ENCODE assay signal across 8 cellular contexts in the genomic region with DNA sequence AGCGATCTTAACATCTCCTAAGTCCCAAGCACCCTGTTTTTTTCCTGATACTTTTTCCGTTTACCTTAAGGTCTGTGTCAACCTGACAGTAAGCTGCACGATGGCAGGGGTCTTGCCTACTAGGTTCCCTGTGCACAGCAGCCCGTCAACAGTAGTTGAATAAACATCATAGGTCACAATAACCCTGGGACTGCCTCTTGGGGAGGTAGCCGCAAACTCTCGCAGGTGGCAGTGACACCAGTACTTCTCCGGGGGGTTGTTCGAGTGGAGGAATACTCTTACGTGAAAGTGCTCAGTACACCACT. TPM values are rescaled to one million over a fixed set of nuclear protein-coding genes. Genes with fewer than 3 reads are reported as not detected.
A peak's percentile ranks its signal among the peaks of the same experiment; 100 is the strongest.
DNase-seq lines count a peak whose midpoint lies in the region; ATAC-seq, FAIRE-seq and TF ChIP-seq lines count a peak whose summit lies in the region.

No MANE protein-coding gene starts in this region.

- no peak for TF ChIP-seq EP300 in tibial nerve (IDR thresholded peaks at IDR 0.05)

- 0 to 1% (median 1%) methylated on average over 9 of the region's 9 CpGs for WGBS in adipose tissue, 3 donors
- WGBS in tibial nerve, 2 donors, result 0 to 1% methylated on average over 9 of the region's 9 CpGs

- H3K27ac ChIP-seq in ACC112 (ENCODE audit: low read depth, low read length) (peak overlapping the region; percentile 76; the same call in 1 of the 2 replicates), adipose tissue (ENCODE audit: low read depth, low read length) (peak overlapping the region; percentile 63), left lung (peak overlapping the region; percentile 97 to 99), tibial nerve (peak overlapping the region; percentile 89 to 96 (median 94))

- no peak for DNase-seq in GM19239 (ENCODE audit: insufficient read length, low spot score)
- DNase-seq in left lung, result no peak
- no peak for DNase-seq in tibial nerve (ENCODE audit: low spot score in 2 of 2)
- DNase-seq in NCI-H226, result no peak
- no peak for DNase-seq in DMS114 treated with DMSO at 0.1 percent for 48 hours (lab: John Stamatoyannopoulos, UW; ENCODE audit: unreplicated experiment)

- peak; percentile 11 for FAIRE-seq in GM19239 (lab: Jason Lieb, UNC)

- H3K4me1 ChIP-seq in ACC112 (ENCODE audit: control insufficient read depth, insufficient read depth, low read length, unreplicated experiment) (peaks cover 16% of the 10 kb centered on the region), left lung (peaks cover 27 to 46% of the 10 kb centered on the region in 2 donors), tibial nerve (peaks cover 0 to 44% (median 21%) of the 10 kb centered on the region in 4 donors)

- TF ChIP-seq POLR2A in tibial nerve (IDR thresholded peaks at IDR 0.05), result no peak

- no peaks in the 10 kb centered on the region for H3K9me3 ChIP-seq in left lung
- H3K9me3 ChIP-seq in tibial nerve, result no peaks in the 10 kb centered on the region

- no peaks in the 10 kb centered on the region for H3K27me3 ChIP-seq in ACC112 (ENCODE audit: insufficient read depth, low read length)
- H3K27me3 ChIP-seq in left lung, result no peaks in the 10 kb centered on the region
- H3K27me3 ChIP-seq in tibial nerve, result no peaks in the 10 kb centered on the region

- H3K79me2 ChIP-seq in ACC112 (ENCODE audit: control insufficient read depth, insufficient read depth, low read length, unreplicated experiment), result peaks cover 50% of the 10 kb centered on the region

- H3K36me3 ChIP-seq in ACC112 (ENCODE audit: insufficient read depth, low read length) (peaks cover 11% of the 10 kb centered on the region), left lung (no peaks in the 10 kb centered on the region), tibial nerve (peaks cover 0 to 5% (median 0%) of the 10 kb centered on the region in 3 donors)

- TF ChIP-seq CTCF in left lung (IDR thresholded peaks at IDR 0.05) (no peak), tibial nerve (IDR thresholded peaks at IDR 0.05) (no peak)

- H3K4me3 ChIP-seq in ACC112 (ENCODE audit: low read depth, low read length) (peak overlapping the region; percentile 93), left lung (peak overlapping the region; percentile 87 to 92), tibial nerve (peak overlapping the region; percentile 69 to 85 (median 78))

- intact Hi-C loops in left lung (cut with DNase I), result no loop called here

- H2AFZ ChIP-seq in ACC112 (ENCODE audit: low read length, unreplicated experiment), result peak overlapping the region; percentile 99

- ATAC-seq in HG03159 (IDR thresholded peaks at IDR 0.05; ENCODE audit: unreplicated experiment) (peak; percentile 55), left lung (peak; percentile 41)

RNA-seq across cellular contexts. Expression of a gene that starts 0.4 kb away (rescaled TPM):
- polyA plus RNA-seq in adipose tissue, result 10 to 100 TPM; 31.1 to 70.2 (median 34.1) TPM
- total RNA-seq in left lung, result 100 to 1,000 TPM; 228 to 270 TPM
- total RNA-seq in tibial nerve, result 100 to 1,000 TPM; 151 to 436 (median 259) TPM
